Comparison of ENCODE assay signal across 14 cellular contexts in genomic region chr5:80153586-80154126, GRCh38.
DNase-seq lines count a peak whose midpoint lies in the region; ATAC-seq, FAIRE-seq and TF ChIP-seq lines count a peak whose summit lies in the region.
"Had no signal": no experiment of that assay in that cellular context is flagged by ENCODE, and none has a peak within 500 bp of the region (broad histone marks: within the 10 kb centered on the region; RNA-seq: fewer than 3 reads in every experiment).

No MANE protein-coding gene starts in this region.

- no peak overlapping the region for H3K27ac ChIP-seq in SJCRH30
- peak overlapping the region; percentile 44 for H3K27ac ChIP-seq in effector memory CD4-positive, alpha-beta T cell (ENCODE audit: insufficient read depth, low read length, poor library complexity, severe bottlenecking)
- H3K27ac ChIP-seq in Karpas-422 (ENCODE audit: low read length) = no peak overlapping the region
- H3K27ac ChIP-seq in kidney (ENCODE audit: low read depth in 2 of 2, low read length in 2 of 2) = no peak overlapping the region
- H3K27ac ChIP-seq in ovary = no peak overlapping the region

- H3K4me3 ChIP-seq in SJCRH30 = no peak overlapping the region
- H3K4me3 ChIP-seq in effector memory CD4-positive, alpha-beta T cell (ENCODE audit: insufficient read depth, low read depth, low read length, poor library complexity, severe bottlenecking) = no peak overlapping the region
- no peak overlapping the region for H3K4me3 ChIP-seq in Karpas-422 (ENCODE audit: low read length)
- H3K4me3 ChIP-seq in kidney (ENCODE audit: low read length in 2 of 2) = no peak overlapping the region
- no peak overlapping the region for H3K4me3 ChIP-seq in ovary
- H3K4me3 ChIP-seq: GM12878, stomach had no signal

- TF ChIP-seq EP300 in ovary (IDR thresholded peaks at IDR 0.05) = no peak

- intact Hi-C loops in Calu3 (cut with micrococcal nuclease; ENCODE audit: unreplicated experiment) = no loop called here
- intact Hi-C loops in kidney (cut with DNase I) = no loop called here
- intact Hi-C loops in ovary (cut with DNase I) = no loop called here

- H3K9me3 ChIP-seq in SJCRH30 (replicated peaks) = no peaks in the 10 kb centered on the region
- no peaks in the 10 kb centered on the region for H3K9me3 ChIP-seq in effector memory CD4-positive, alpha-beta T cell (ENCODE audit: control insufficient read depth, low read length)
- H3K9me3 ChIP-seq in Karpas-422 (ENCODE audit: low read length) = no peaks in the 10 kb centered on the region
- no peaks in the 10 kb centered on the region for H3K9me3 ChIP-seq in kidney (ENCODE audit: control insufficient read depth in 1 of 2, low read length in 2 of 2)
- no peaks in the 10 kb centered on the region for H3K9me3 ChIP-seq in ovary
- H3K9me3 ChIP-seq: stomach had no signal

- ATAC-seq in naive thymus-derived CD8-positive, alpha-beta T cell = peak; percentile 65 to 71
- ATAC-seq: GM12878 had no signal

- H3K27me3 Mint-ChIP-seq in Calu3 (ENCODE audit: unreplicated experiment) = no peaks in the 10 kb centered on the region
- no peaks in the 10 kb centered on the region for H3K27me3 Mint-ChIP-seq in naive thymus-derived CD8-positive, alpha-beta T cell
- H3K27me3 Mint-ChIP-seq: naive B cell had no signal

- H3K4me2 ChIP-seq in Karpas-422 (ENCODE audit: low read depth, low read length, poor library complexity, severe bottlenecking) = no peak overlapping the region

- H3K9me2 ChIP-seq in Karpas-422 (replicated peaks; ENCODE audit: insufficient read depth, low read length) = no peaks in the 10 kb centered on the region

- H3K4me1 ChIP-seq in SJCRH30 (peaks cover 9% of the 10 kb centered on the region; the same call in 1 of the 2 replicates), Karpas-422 (ENCODE audit: low read length) (no peaks in the 10 kb centered on the region), kidney (ENCODE audit: control insufficient read depth in 1 of 2, insufficient read depth in 1 of 2, low read depth in 1 of 2, low read length in 2 of 2) (no peaks in the 10 kb centered on the region), ovary (ENCODE audit: insufficient read depth) (no peaks in the 10 kb centered on the region)
- peaks cover 39% of the 10 kb centered on the region for H3K4me1 ChIP-seq in effector memory CD4-positive, alpha-beta T cell (ENCODE audit: control insufficient read depth, insufficient read depth, low read length, poor library complexity, severe bottlenecking)

- H3K27me3 ChIP-seq in SJCRH30 (no peaks in the 10 kb centered on the region), Karpas-422 (ENCODE audit: low read length) (no peaks in the 10 kb centered on the region), ovary (no peaks in the 10 kb centered on the region)
- H3K27me3 ChIP-seq in effector memory CD4-positive, alpha-beta T cell (replicated peaks; ENCODE audit: control insufficient read depth, insufficient read depth, low read length, poor library complexity, severe bottlenecking) = no peaks in the 10 kb centered on the region
- H3K27me3 ChIP-seq: stomach had no signal

- POLR2A ChIA-PET in naive thymus-derived CD8-positive, alpha-beta T cell (lab: Charles Lee) = interaction anchor here (0.6 to 6.6 kb wide), 17 partner anchors 8 to 131 kb away, joined by 3 to 128 read pairs (median 7); partner anchors contain the start of gene SERINC5

- no peaks in the 10 kb centered on the region for H3K79me2 ChIP-seq in Karpas-422 (ENCODE audit: low read length)

- H3K36me3 ChIP-seq in SJCRH30 = no peaks in the 10 kb centered on the region
- H3K36me3 ChIP-seq in effector memory CD4-positive, alpha-beta T cell (ENCODE audit: control insufficient read depth, insufficient read depth, low read length) = peaks cover 42% of the 10 kb centered on the region
- no peaks in the 10 kb centered on the region for H3K36me3 ChIP-seq in Karpas-422 (ENCODE audit: insufficient read depth, low read length)
- peaks cover 0 to 14% of the 10 kb centered on the region in 2 donors for H3K36me3 ChIP-seq in kidney (ENCODE audit: control insufficient read depth in 1 of 2, insufficient read depth in 2 of 2, low read length in 2 of 2)
- no peaks in the 10 kb centered on the region for H3K36me3 ChIP-seq in ovary

- 71 to 84% (median 76%) methylated on average over 8 of the region's 8 CpGs for WGBS in ovary, 3 donors

- CTCF ChIA-PET in Calu3 (lab: Charles Lee) = interaction anchor here (0.9 kb wide), 1 partner anchor 38 kb away, joined by 4 read pairs; no protein-coding TSS in a partner anchor

- H3K9me3 Mint-ChIP-seq in Calu3 (ENCODE audit: low read depth, unreplicated experiment) = no peaks in the 10 kb centered on the region
- H3K9me3 Mint-ChIP-seq in naive thymus-derived CD8-positive, alpha-beta T cell = no peaks in the 10 kb centered on the region
- H3K9me3 Mint-ChIP-seq: naive B cell had no signal

- H4K20me1 ChIP-seq in Karpas-422 (ENCODE audit: insufficient read depth, low read depth, low read length) = no peaks in the 10 kb centered on the region

- no peak overlapping the region for H2AFZ ChIP-seq in Karpas-422 (ENCODE audit: low read length)

- TF ChIP-seq POLR2A in ovary (IDR thresholded peaks at IDR 0.05) = no peak

- H3K9ac ChIP-seq in Karpas-422 (ENCODE audit: low read length) = no peak overlapping the region
- no peak overlapping the region for H3K9ac ChIP-seq in kidney (ENCODE audit: low read length in 2 of 2)

- H3K27ac Mint-ChIP-seq in Calu3 (ENCODE audit: unreplicated experiment) = no peak overlapping the region
- H3K27ac Mint-ChIP-seq in naive thymus-derived CD8-positive, alpha-beta T cell = peak overlapping the region; percentile 94 to 100 (median 98)

- BruUV-seq in Calu3 (replicated peaks; lab: Mats Ljungman, UMichigan) = no TSS peak

- FAIRE-seq in kidney (lab: Jason Lieb, UNC) = no peak
- FAIRE-seq: D721Med, GM12878 had no signal

- H3K4me3 Mint-ChIP-seq in Calu3 (ENCODE audit: low read depth, unreplicated experiment) = no peak overlapping the region
- H3K4me3 Mint-ChIP-seq in naive thymus-derived CD8-positive, alpha-beta T cell = peak overlapping the region in 9 of 10 donors; percentile 28 to 87 (median 79)
- H3K4me3 Mint-ChIP-seq: naive B cell had no signal

- peak; percentile 28 for DNase-seq in Calu3
- peak; percentile 41 to 56 for DNase-seq in SJCRH30
- DNase-seq in effector memory CD4-positive, alpha-beta T cell = no peak
- peak in 7 of 10 donors; percentile 23 to 77 (median 73) for DNase-seq in naive thymus-derived CD8-positive, alpha-beta T cell
- no peak for DNase-seq in Karpas-422
- no peak for DNase-seq in kidney
- DNase-seq in D341Med (ENCODE audit: low spot score) = no peak
- no peak for DNase-seq in ovary
- DNase-seq: naive B cell, NCI-H1048, stomach, T1000 had no signal

- peaks cover 9% of the 10 kb centered on the region for H3K4me1 Mint-ChIP-seq in Calu3 (ENCODE audit: low read depth, unreplicated experiment)
- H3K4me1 Mint-ChIP-seq in naive thymus-derived CD8-positive, alpha-beta T cell = peaks cover 24 to 95% (median 71%) of the 10 kb centered on the region in 4 donors

- no peaks in the 10 kb centered on the region for H3K36me3 Mint-ChIP-seq in Calu3 (ENCODE audit: insufficient read depth, unreplicated experiment)
- peaks cover 12 to 88% (median 49%) of the 10 kb centered on the region in 3 donors for H3K36me3 Mint-ChIP-seq in naive thymus-derived CD8-positive, alpha-beta T cell

- TF ChIP-seq CTCF in Calu3 (IDR thresholded peaks at IDR 0.05; ENCODE audit: unreplicated experiment) (no peak), kidney (IDR thresholded peaks at IDR 0.05; ENCODE audit: borderline replicate concordance, extremely low read depth, insufficient read depth) (no peak), ovary (IDR thresholded peaks at IDR 0.05) (no peak)

Comparison
In these comparisons a context has a peak if more than half of its experiments do, and no peak if none do; other contexts are left out.
1. DNase-seq: peak in Calu3 (single experiment), SJCRH30 (2 of 2) and naive thymus-derived CD8-positive, alpha-beta T cell (7 of 10); none in effector memory CD4-positive, alpha-beta T cell (0 of 3), Karpas-422 (single experiment), kidney (single experiment), D341Med (single experiment) and ovary (0 of 5).